In genomic region chr2:1636791-1637415, GRCh38 we compare ENCODE assay signal across 18 cellular contexts.
DNase-seq lines count a peak whose midpoint lies in the region; ATAC-seq and TF ChIP-seq lines count a peak whose summit lies in the region.
"Had no signal": no experiment of that assay in that cellular context is flagged by ENCODE, and none has a peak within 500 bp of the region (broad histone marks: within the 10 kb centered on the region; RNA-seq: fewer than 3 reads in every experiment).

No MANE protein-coding gene starts in this region.

- H3K9me3 ChIP-seq in RWPE2 (ENCODE audit: severe bottlenecking): no peaks in the 10 kb centered on the region
- H3K9me3 ChIP-seq: Caco-2, SK-N-SH had no signal

- no peaks in the 10 kb centered on the region for H3K27me3 ChIP-seq in RWPE2 (ENCODE audit: insufficient read depth, poor library complexity, severe bottlenecking)

- H3K27ac ChIP-seq in RWPE2 (ENCODE audit: poor library complexity, severe bottlenecking): peak overlapping the region; percentile 2
- H3K27ac ChIP-seq: KMS-11 had no signal

- H3K4me3 ChIP-seq in RWPE2 (ENCODE audit: severe bottlenecking) (no peak overlapping the region), foreskin fibroblast (ENCODE audit: low read depth in 1 of 2, low read length in 2 of 2) (no peak overlapping the region)

- no peak for DNase-seq in RWPE2 (ENCODE audit: low spot score)
- DNase-seq in foreskin fibroblast: peak; percentile 14 to 21
- no peak for DNase-seq in omental fat pad (ENCODE audit: low spot score)
- DNase-seq in NCI-H524 treated with DMSO at 0.1 percent for 48 hours (lab: John Stamatoyannopoulos, UW): no peak
- no peak for DNase-seq in NCI-H345 treated with DMSO at 0.1 percent for 48 hours (lab: John Stamatoyannopoulos, UW; ENCODE audit: unreplicated experiment)
- no peak for DNase-seq in SKM-1 (lab: John Stamatoyannopoulos, UW; ENCODE audit: unreplicated experiment)
- DNase-seq: CD4-positive, CD25-positive, alpha-beta regulatory T cell; DMS 273 treated with DMSO at 0.1 percent for 48 hours; DMS79 treated with DMSO at 0.1 percent for 48 hours; H7; NCI-H1092 treated with DMSO at 0.1 percent for 48 hours; NCI-H2029; NCI-H2227 treated with DMSO at 0.1 percent for 48 hours; NCI-H524; SK-N-SH had no signal

- peaks cover 26% of the 10 kb centered on the region for H3K4me1 ChIP-seq in RWPE2 (ENCODE audit: insufficient read depth, poor library complexity, severe bottlenecking)

- no peak for TF ChIP-seq CTCF in RWPE2 (IDR thresholded peaks at IDR 0.05; ENCODE audit: poor library complexity, severe bottlenecking)
- TF ChIP-seq CTCF in foreskin fibroblast (IDR thresholded peaks at IDR 0.05; ENCODE audit: low read depth, low read length): no peak
- no peak for TF ChIP-seq CTCF in omental fat pad (IDR thresholded peaks at IDR 0.05)

- ATAC-seq in RWPE2 (ENCODE audit: low read depth): no peak
- ATAC-seq in omental fat pad (ENCODE audit: low FRiP score): peak; percentile 30
- no peak for ATAC-seq in GM19397 (IDR thresholded peaks at IDR 0.05; ENCODE audit: unreplicated experiment)

- H3K36me3 ChIP-seq in RWPE2 (ENCODE audit: low read depth): peaks cover 66% of the 10 kb centered on the region

Comparison
In these comparisons a context has a peak if more than half of its experiments do, and no peak if none do; other contexts are left out.
1. DNase-seq: peak in foreskin fibroblast (2 of 2); none in RWPE2 (single experiment), omental fat pad (single experiment), NCI-H524 treated with DMSO at 0.1 percent for 48 hours (single experiment), NCI-H345 treated with DMSO at 0.1 percent for 48 hours (single experiment) and SKM-1 (single experiment).